1 cellular context compared by ENCODE assay signal in genomic region chr20:18615020-18615652, GRCh38.
TF ChIP-seq lines count a peak whose summit lies in the region.

No MANE protein-coding gene starts in this region.

TF ChIP-seq in IMR-90, 13 proteins besides CTCF, POLR2A, EP300 and RAD21 (continued from another document):
- TF ChIP-seq ELK1 (IDR thresholded peaks at IDR 0.05; ENCODE audit: borderline replicate concordance, low read depth, low read length) (no peak), MAZ (IDR thresholded peaks at IDR 0.05; ENCODE audit: borderline replicate concordance, low read depth, low read length) (no peak), CEBPB (IDR thresholded peaks at IDR 0.05; ENCODE audit: low read depth, low read length) (no peak), FOS (IDR thresholded peaks at IDR 0.05; ENCODE audit: low read depth, low read length) (no peak), RFX5 (IDR thresholded peaks at IDR 0.05; ENCODE audit: low read depth, low read length) (no peak), CHD1 (IDR thresholded peaks at IDR 0.05; ENCODE audit: low read depth, low read length) (no peak), USF2 (IDR thresholded peaks at IDR 0.05; ENCODE audit: low read depth, low read length) (no peak), SMC3 (IDR thresholded peaks at IDR 0.05; ENCODE audit: low read depth, low read length) (no peak), RCOR1 (IDR thresholded peaks at IDR 0.05; ENCODE audit: insufficient replicate concordance, low read length) (no peak), NFE2L2 (IDR thresholded peaks at IDR 0.05; ENCODE audit: low read depth, low read length) (no peak), BHLHE40 (IDR thresholded peaks at IDR 0.05; ENCODE audit: low read depth, low read length) (no peak), MXI1 (IDR thresholded peaks at IDR 0.05; ENCODE audit: borderline replicate concordance, low read depth, low read length) (no peak)
